Comparison of ENCODE assay signal across 11 cellular contexts in genomic region chr22:46171940-46172339, GRCh38. TPM values are rescaled to one million over a fixed set of nuclear protein-coding genes. Genes with fewer than 3 reads are reported as not detected.
DNase-seq lines count a peak whose midpoint lies in the region; ATAC-seq and TF ChIP-seq lines count a peak whose summit lies in the region.
"Had no signal": no experiment of that assay in that cellular context is flagged by ENCODE, and none has a peak within 500 bp of the region (broad histone marks: within the 10 kb centered on the region; RNA-seq: fewer than 3 reads in every experiment).

No MANE protein-coding gene starts in this region.

- no peak overlapping the region for H3K4me3 Mint-ChIP-seq in activated T-helper 1 cell treated with anti-CD3 and anti-CD28 coated beads, Interleukin-12 subunit alpha, Interleukin-12 subunit beta, Interleukin-2, Interleukin-4 antibody, amounts not matched to agents 30 ng/mL and 10 ng/mL and 1 ng/mL, durations not matched to agents 14 hours and 24 hours and 36 hours

- H3K4me3 ChIP-seq in astrocyte of the spinal cord (ENCODE audit: low read depth, low read length): no peak overlapping the region

- DNase-seq in AG20443 (ENCODE audit: low spot score): peak; percentile 69
- DNase-seq in KBM-7: peak; percentile 73
- DNase-seq in astrocyte of the spinal cord (ENCODE audit: low read depth, low spot score): peak; percentile 62
- peak; percentile 84 for DNase-seq in kidney tubule cell (ENCODE audit: low spot score)
- no peak for DNase-seq in activated T-helper 1 cell treated with anti-CD3 and anti-CD28 coated beads, Interleukin-12 subunit alpha, Interleukin-12 subunit beta, Interleukin-2, Interleukin-4 antibody, amounts not matched to agents 30 ng/mL and 10 ng/mL and 1 ng/mL, durations not matched to agents 14 hours and 24 hours and 36 hours (ENCODE audit: low spot score)
- DNase-seq in NCI-H128 (lab: John Stamatoyannopoulos, UW; ENCODE audit: unreplicated experiment): no peak
- no peak for DNase-seq in NCI-H1436 treated with DMSO at 0.1 percent for 48 hours (lab: John Stamatoyannopoulos, UW)
- DNase-seq: activated T-cell treated with anti-CD3 and anti-CD28 coated beads, Interleukin-2, amount 50 U/mL, for 48 hours; NCI-H1694; T-helper 1 cell had no signal

- in situ Hi-C loops in KBM-7 (cut with MboI; ENCODE audit: low pct_unique_long_range_greater_than_20kb, low sequenced_read_pairs) (no loop called here), astrocyte of the spinal cord (cut with HindIII; ENCODE audit: low sequenced_read_pairs) (no loop called here)

- no peaks in the 10 kb centered on the region for H3K9me3 Mint-ChIP-seq in activated T-helper 1 cell treated with anti-CD3 and anti-CD28 coated beads, Interleukin-12 subunit alpha, Interleukin-12 subunit beta, Interleukin-2, Interleukin-4 antibody, amounts not matched to agents 30 ng/mL and 10 ng/mL and 1 ng/mL, durations not matched to agents 14 hours and 24 hours and 36 hours

- H3K4me1 Mint-ChIP-seq in activated T-helper 1 cell treated with anti-CD3 and anti-CD28 coated beads, Interleukin-12 subunit alpha, Interleukin-12 subunit beta, Interleukin-2, Interleukin-4 antibody, amounts not matched to agents 30 ng/mL and 10 ng/mL and 1 ng/mL, durations not matched to agents 14 hours and 24 hours and 36 hours (ENCODE audit: low read depth): no peaks in the 10 kb centered on the region

- no peak for ATAC-seq in HG03565 (IDR thresholded peaks at IDR 0.05; ENCODE audit: unreplicated experiment)

- TF ChIP-seq CTCF in astrocyte of the spinal cord (IDR thresholded peaks at IDR 0.05; ENCODE audit: low read depth, low read length): no peak

- no peak overlapping the region for H3K27ac Mint-ChIP-seq in activated T-helper 1 cell treated with anti-CD3 and anti-CD28 coated beads, Interleukin-12 subunit alpha, Interleukin-12 subunit beta, Interleukin-2, Interleukin-4 antibody, amounts not matched to agents 30 ng/mL and 10 ng/mL and 1 ng/mL, durations not matched to agents 14 hours and 24 hours and 36 hours

- intact Hi-C loops in activated T-helper 1 cell treated with anti-CD3 and anti-CD28 coated beads, Interleukin-12 subunit alpha, Interleukin-12 subunit beta, Interleukin-2, Interleukin-4 antibody, amounts not matched to agents 30 ng/mL and 10 ng/mL and 1 ng/mL, durations not matched to agents 14 hours and 24 hours and 36 hours (cut with micrococcal nuclease): no loop called here

- peaks cover 5% of the 10 kb centered on the region for H3K36me3 Mint-ChIP-seq in activated T-helper 1 cell treated with anti-CD3 and anti-CD28 coated beads, Interleukin-12 subunit alpha, Interleukin-12 subunit beta, Interleukin-2, Interleukin-4 antibody, amounts not matched to agents 30 ng/mL and 10 ng/mL and 1 ng/mL, durations not matched to agents 14 hours and 24 hours and 36 hours (ENCODE audit: low read depth)

- H3K27me3 Mint-ChIP-seq in activated T-helper 1 cell treated with anti-CD3 and anti-CD28 coated beads, Interleukin-12 subunit alpha, Interleukin-12 subunit beta, Interleukin-2, Interleukin-4 antibody, amounts not matched to agents 30 ng/mL and 10 ng/mL and 1 ng/mL, durations not matched to agents 14 hours and 24 hours and 36 hours (ENCODE audit: insufficient read depth): no peaks in the 10 kb centered on the region

RNA-seq across cellular contexts. Expression of gene PPARA, which starts 21.6 kb away (rescaled TPM):
- 11.6 and 14.3 TPM in 2 replicates for total RNA-seq in activated T-helper 1 cell treated with anti-CD3 and anti-CD28 coated beads, Interleukin-12 subunit alpha, Interleukin-12 subunit beta, Interleukin-2, Interleukin-4 antibody, amounts not matched to agents 30 ng/mL and 10 ng/mL and 1 ng/mL, durations not matched to agents 14 hours and 24 hours and 36 hours

Comparison
In these comparisons a context has a peak if more than half of its experiments do, and no peak if none do; other contexts are left out.
1. DNase-seq: peak in AG20443 (single experiment), KBM-7 (single experiment), astrocyte of the spinal cord (single experiment) and kidney tubule cell (single experiment); none in activated T-helper 1 cell treated with anti-CD3 and anti-CD28 coated beads, Interleukin-12 subunit alpha, Interleukin-12 subunit beta, Interleukin-2, Interleukin-4 antibody, amounts not matched to agents 30 ng/mL and 10 ng/mL and 1 ng/mL, durations not matched to agents 14 hours and 24 hours and 36 hours (single experiment), NCI-H128 (single experiment) and NCI-H1436 treated with DMSO at 0.1 percent for 48 hours (single experiment).